In the genomic region with DNA sequence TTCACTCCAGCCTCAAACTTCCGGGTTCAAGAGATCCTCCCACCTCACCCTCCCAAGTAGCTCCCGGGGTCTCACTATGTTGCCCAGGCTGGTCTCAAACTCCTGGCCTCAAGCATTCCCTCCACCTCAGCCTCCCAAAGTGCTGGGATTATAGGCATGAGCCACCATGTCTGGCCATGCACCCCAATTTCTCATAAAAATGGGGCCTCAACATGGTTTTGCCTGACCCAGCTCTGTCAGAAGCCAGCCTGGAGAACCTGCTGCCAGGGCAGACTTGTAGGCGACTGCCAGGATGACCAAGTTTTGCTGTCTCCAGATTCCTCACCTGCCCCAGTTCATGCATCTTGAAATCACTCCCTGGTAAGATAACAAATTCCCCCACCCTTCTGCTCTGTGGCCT, we compare ENCODE assay signal across 31 cellular contexts.
"Had no signal": no experiment of that assay in that cellular context is flagged by ENCODE, and none has a peak within 500 bp of the region (broad histone marks: within the 10 kb centered on the region; RNA-seq: fewer than 3 reads in every experiment).

No MANE protein-coding gene starts in this region.

- H3K9me3 ChIP-seq: adrenal gland, body of pancreas, breast epithelium, colonic mucosa, esophagus squamous epithelium had no signal

- H3K27ac Mint-ChIP-seq: activated CD4-positive, alpha-beta T cell treated with anti-CD3 and anti-CD28 coated beads for 36 hours; activated CD4-positive, alpha-beta T cell treated with anti-CD3 and anti-CD28 coated beads, Interleukin-2, amount 10 ng/mL, durations not matched to agents 7 days and 5 days; activated CD8-positive, alpha-beta T cell treated with anti-CD3 and anti-CD28 coated beads for 36 hours; activated naive CD4-positive, alpha-beta T cell treated with anti-CD3 and anti-CD28 coated beads for 36 hours; activated naive CD4-positive, alpha-beta T cell treated with anti-CD3 and anti-CD28 coated beads, Interleukin-2, amount 50 U/mL, for 24 hours; activated naive CD8-positive, alpha-beta T cell treated with anti-CD3 and anti-CD28 coated beads for 36 hours; activated naive CD8-positive, alpha-beta T cell treated with anti-CD3 and anti-CD28 coated beads, Interleukin-2, amount 50 U/mL, for 24 hours; activated T-helper 17 cell treated with anti-CD3 and anti-CD28 coated beads, Interleukin-2, amount 50 U/mL, for 72 hours; T-helper 17 cell; T-helper 2 cell treated with Interferon-gamma antibody and Interleukin-4, amounts not matched to agents 5 μg/mL and 100 μg/mL, for 36 hours had no signal

- H3K36me3 ChIP-seq: adrenal gland, breast epithelium, cardiac muscle cell, colonic mucosa, esophagus squamous epithelium, gastroesophageal sphincter had no signal

- H3K4me1 ChIP-seq: adrenal gland, body of pancreas, breast epithelium, colonic mucosa, esophagus squamous epithelium, gastroesophageal sphincter had no signal

- H3K36me3 Mint-ChIP-seq: activated naive CD4-positive, alpha-beta T cell treated with anti-CD3 and anti-CD28 coated beads, Interleukin-2, amount 50 U/mL, for 24 hours; activated naive CD8-positive, alpha-beta T cell treated with anti-CD3 and anti-CD28 coated beads for 36 hours had no signal

- H3K4me3 ChIP-seq: adrenal gland, body of pancreas, breast epithelium, cardiac muscle cell, colonic mucosa, esophagus squamous epithelium, gastroesophageal sphincter had no signal

- H3K4me1 Mint-ChIP-seq: activated CD4-positive, alpha-beta T cell treated with anti-CD3 and anti-CD28 coated beads for 36 hours; activated CD4-positive, alpha-beta T cell treated with anti-CD3 and anti-CD28 coated beads, Interleukin-2, amount 10 ng/mL, durations not matched to agents 7 days and 5 days; activated naive CD4-positive, alpha-beta T cell treated with anti-CD3 and anti-CD28 coated beads, Interleukin-2, amount 50 U/mL, for 24 hours; activated naive CD8-positive, alpha-beta T cell treated with anti-CD3 and anti-CD28 coated beads for 36 hours; activated naive CD8-positive, alpha-beta T cell treated with anti-CD3 and anti-CD28 coated beads, Interleukin-2, amount 50 U/mL, for 24 hours; activated T-helper 17 cell treated with anti-CD3 and anti-CD28 coated beads, Interleukin-2, amount 50 U/mL, for 72 hours; T-helper 17 cell had no signal

- H3K27ac ChIP-seq: adrenal gland, body of pancreas, breast epithelium, cardiac muscle cell, colonic mucosa, esophagus squamous epithelium, gastroesophageal sphincter had no signal

- H3K4me3 Mint-ChIP-seq: activated CD4-positive, alpha-beta T cell treated with anti-CD3 and anti-CD28 coated beads for 36 hours; activated CD4-positive, alpha-beta T cell treated with anti-CD3 and anti-CD28 coated beads, Interleukin-2, amount 10 ng/mL, durations not matched to agents 7 days and 5 days; activated CD8-positive, alpha-beta T cell treated with anti-CD3 and anti-CD28 coated beads for 36 hours; activated naive CD4-positive, alpha-beta T cell treated with anti-CD3 and anti-CD28 coated beads for 36 hours; activated naive CD4-positive, alpha-beta T cell treated with anti-CD3 and anti-CD28 coated beads, Interleukin-2, amount 50 U/mL, for 24 hours; activated naive CD8-positive, alpha-beta T cell treated with anti-CD3 and anti-CD28 coated beads for 36 hours; activated naive CD8-positive, alpha-beta T cell treated with anti-CD3 and anti-CD28 coated beads, Interleukin-2, amount 50 U/mL, for 24 hours; activated T-cell treated with anti-CD3 and anti-CD28 coated beads, Interleukin-2, amount 50 U/mL, for 4 hours; activated T-helper 17 cell treated with anti-CD3 and anti-CD28 coated beads, Interleukin-2, amount 50 U/mL, for 72 hours; T-helper 17 cell; T-helper 2 cell treated with Interferon-gamma antibody and Interleukin-4, amounts not matched to agents 5 μg/mL and 100 μg/mL, for 36 hours had no signal

- DNase-seq: activated CD4-positive, alpha-beta T cell treated with anti-CD3 and anti-CD28 coated beads for 36 hours; activated CD4-positive, alpha-beta T cell treated with anti-CD3 and anti-CD28 coated beads, Interleukin-2, amount 10 ng/mL, durations not matched to agents 7 days and 5 days; activated CD4-positive, alpha-beta T cell treated with anti-CD3 and anti-CD28 coated beads, Interleukin-2, amount 50 U/mL, for 48 hours; activated CD4-positive, CD25-positive, alpha-beta regulatory T cell; activated CD4-positive, CD25-positive, alpha-beta regulatory T cell treated with anti-CD3 and anti-CD28 coated beads, Interleukin-2, amount 50 U/mL, for 72 hours; activated CD8-positive, alpha-beta memory T cell treated with anti-CD3 and anti-CD28 coated beads for 24 hours; activated CD8-positive, alpha-beta T cell treated with anti-CD3 and anti-CD28 coated beads for 36 hours; activated effector memory CD4-positive, alpha-beta T cell treated with anti-CD3 and anti-CD28 coated beads, Interleukin-2, amount 50 U/mL, for 16 hours; activated naive CD4-positive, alpha-beta T cell treated with anti-CD3 and anti-CD28 coated beads for 36 hours; activated naive CD8-positive, alpha-beta T cell treated with anti-CD3 and anti-CD28 coated beads for 36 hours; activated naive CD8-positive, alpha-beta T cell treated with anti-CD3 and anti-CD28 coated beads, Interleukin-2, amount 50 U/mL, for 24 hours; activated T-cell treated with anti-CD3 and anti-CD28 coated beads, Interleukin-2, amount 50 U/mL, for 4 hours; adrenal gland; aorta; body of pancreas; central memory CD4-positive, alpha-beta T cell; cerebellar nuclear complex; colonic mucosa; effector memory CD4-positive, alpha-beta T cell; erythroblast; esophagus squamous epithelium; foreskin melanocyte; T-helper 1 cell; T-helper 17 cell; T1000 had no signal

- H3K9me3 Mint-ChIP-seq: activated CD4-positive, alpha-beta T cell treated with anti-CD3 and anti-CD28 coated beads, Interleukin-2, amount 10 ng/mL, durations not matched to agents 7 days and 5 days; activated CD8-positive, alpha-beta T cell treated with anti-CD3 and anti-CD28 coated beads for 36 hours; activated naive CD4-positive, alpha-beta T cell treated with anti-CD3 and anti-CD28 coated beads for 36 hours; activated naive CD4-positive, alpha-beta T cell treated with anti-CD3 and anti-CD28 coated beads, Interleukin-2, amount 50 U/mL, for 24 hours; activated naive CD8-positive, alpha-beta T cell treated with anti-CD3 and anti-CD28 coated beads for 36 hours; activated naive CD8-positive, alpha-beta T cell treated with anti-CD3 and anti-CD28 coated beads, Interleukin-2, amount 50 U/mL, for 24 hours; activated T-cell treated with anti-CD3 and anti-CD28 coated beads, Interleukin-2, amount 50 U/mL, for 4 hours; activated T-helper 17 cell treated with anti-CD3 and anti-CD28 coated beads, Interleukin-2, amount 50 U/mL, for 72 hours; T-helper 2 cell treated with Interferon-gamma antibody and Interleukin-4, amounts not matched to agents 5 μg/mL and 100 μg/mL, for 36 hours had no signal

- H3K27me3 ChIP-seq: body of pancreas, colonic mucosa had no signal
